10 cellular contexts compared by ENCODE assay signal in the genomic region with DNA sequence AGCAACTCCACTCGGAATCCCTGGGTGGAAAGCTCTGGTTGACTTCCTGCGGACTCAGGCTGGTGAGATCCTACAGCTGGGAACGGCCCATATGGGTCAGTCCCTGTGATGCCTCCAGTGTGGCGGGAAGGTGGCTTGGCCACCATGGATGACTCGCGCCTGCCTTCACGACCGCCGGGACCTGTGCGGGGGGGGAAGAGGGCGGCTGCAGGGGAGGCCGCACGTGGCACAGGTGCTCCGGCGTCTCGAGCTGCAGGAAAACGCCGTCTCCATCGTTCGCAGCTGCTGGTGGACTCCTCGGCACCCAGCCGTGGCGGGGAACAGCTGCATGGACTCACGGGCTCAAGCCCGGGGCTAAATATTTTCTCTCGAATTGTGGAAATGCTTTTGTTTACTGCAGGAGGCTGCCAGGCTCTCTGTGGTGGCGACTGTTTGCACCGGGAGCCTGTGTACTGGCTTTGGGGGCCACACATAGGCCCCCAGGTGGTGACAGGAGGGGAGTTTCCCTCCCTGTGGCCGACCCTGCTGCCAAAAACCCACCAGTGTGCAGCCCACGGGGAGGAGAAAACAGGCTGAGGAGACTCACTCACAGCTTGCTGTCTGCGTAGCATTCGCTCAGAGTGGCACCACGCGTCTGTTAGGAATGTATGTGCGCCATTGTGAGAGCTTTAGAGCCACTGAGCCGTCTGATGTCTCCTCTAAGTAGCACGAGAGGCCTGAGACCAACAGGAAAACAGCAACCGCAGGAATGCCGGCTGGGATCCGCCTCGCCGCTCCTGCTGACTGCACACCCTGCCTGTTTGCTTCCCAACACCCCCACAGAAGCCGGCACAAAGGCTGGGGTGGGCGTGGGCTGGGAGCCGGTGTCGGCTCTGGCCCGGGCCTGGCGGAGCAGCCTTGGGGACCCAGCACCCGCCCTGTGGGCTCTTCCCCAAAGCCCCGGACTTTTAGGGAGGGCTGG.
DNase-seq lines count a peak whose midpoint lies in the region; ATAC-seq and TF ChIP-seq lines count a peak whose summit lies in the region.
"Had no signal": no experiment of that assay in that cellular context is flagged by ENCODE, and none has a peak within 500 bp of the region (broad histone marks: within the 10 kb centered on the region; RNA-seq: fewer than 3 reads in every experiment).

No MANE protein-coding gene starts in this region.

- H3K9me3 Mint-ChIP-seq in activated CD8-positive, alpha-beta T cell treated with anti-CD3 and anti-CD28 coated beads for 36 hours: no peaks in the 10 kb centered on the region
- no peaks in the 10 kb centered on the region for H3K9me3 Mint-ChIP-seq in activated CD8-positive, alpha-beta T cell treated with anti-CD3 and anti-CD28 coated beads, Interleukin-2, amount 10 ng/mL, durations not matched to agents 7 days and 5 days (ENCODE audit: insufficient read depth)
- H3K9me3 Mint-ChIP-seq: CD4-positive, CD25-positive, alpha-beta regulatory T cell had no signal

- TF ChIP-seq CTCF in activated CD8-positive, alpha-beta T cell treated with anti-CD3 and anti-CD28 coated beads for 36 hours (IDR thresholded peaks at IDR 0.05): no peak
- TF ChIP-seq CTCF in thyroid gland (IDR thresholded peaks at IDR 0.05): no peak

- H3K27me3 Mint-ChIP-seq in activated CD8-positive, alpha-beta T cell treated with anti-CD3 and anti-CD28 coated beads for 36 hours: no peaks in the 10 kb centered on the region
- no peaks in the 10 kb centered on the region for H3K27me3 Mint-ChIP-seq in activated CD8-positive, alpha-beta T cell treated with anti-CD3 and anti-CD28 coated beads, Interleukin-2, amount 10 ng/mL, durations not matched to agents 7 days and 5 days (ENCODE audit: low read depth)
- H3K27me3 Mint-ChIP-seq: CD4-positive, CD25-positive, alpha-beta regulatory T cell had no signal

- no peak overlapping the region for H3K4me3 Mint-ChIP-seq in activated CD8-positive, alpha-beta T cell treated with anti-CD3 and anti-CD28 coated beads for 36 hours
- H3K4me3 Mint-ChIP-seq in activated CD8-positive, alpha-beta T cell treated with anti-CD3 and anti-CD28 coated beads, Interleukin-2, amount 10 ng/mL, durations not matched to agents 7 days and 5 days: no peak overlapping the region
- H3K4me3 Mint-ChIP-seq: CD4-positive, CD25-positive, alpha-beta regulatory T cell had no signal

- no peak for ATAC-seq in activated CD8-positive, alpha-beta T cell treated with anti-CD3 and anti-CD28 coated beads for 36 hours
- ATAC-seq in activated CD8-positive, alpha-beta T cell treated with anti-CD3 and anti-CD28 coated beads, Interleukin-2, amount 10 ng/mL, durations not matched to agents 7 days and 5 days: no peak
- ATAC-seq: HCT116 had no signal

- peak; percentile 1 for DNase-seq in activated CD8-positive, alpha-beta T cell treated with anti-CD3 and anti-CD28 coated beads for 36 hours
- no peak for DNase-seq in activated CD8-positive, alpha-beta T cell treated with anti-CD3 and anti-CD28 coated beads, Interleukin-2, amount 10 ng/mL, durations not matched to agents 7 days and 5 days
- peak; percentile 96 for DNase-seq in adipocyte (ENCODE audit: low read depth)
- peak; percentile 79 for DNase-seq in iPS-NIHi11 (ENCODE audit: low spot score)
- peak; percentile 46 to 52 for DNase-seq in thyroid gland
- DNase-seq in anterior cingulate cortex (lab: John Stamatoyannopoulos, UW): no peak
- no peak for DNase-seq in medulla oblongata (ENCODE audit: extremely low spot score)
- DNase-seq in mesenteric fat pad (ENCODE audit: low spot score): no peak
- DNase-seq: CD4-positive, CD25-positive, alpha-beta regulatory T cell had no signal

- CTCF ChIA-PET in activated CD8-positive, alpha-beta T cell treated with anti-CD3 and anti-CD28 coated beads for 36 hours (lab: Charles Lee): interaction anchor here (1.2 kb wide), 1 partner anchor 106 kb away, joined by 3 read pairs; no protein-coding TSS in a partner anchor
- CTCF ChIA-PET in activated CD8-positive, alpha-beta T cell treated with anti-CD3 and anti-CD28 coated beads, Interleukin-2, amount 10 ng/mL, durations not matched to agents 7 days and 5 days (lab: Charles Lee): no interaction called here

- 60 to 78% methylated on average over 22 to 39 of the region's 50 CpGs for WGBS in thyroid gland, 2 donors

- H3K36me3 Mint-ChIP-seq in activated CD8-positive, alpha-beta T cell treated with anti-CD3 and anti-CD28 coated beads for 36 hours (ENCODE audit: low read depth): peaks cover 8% of the 10 kb centered on the region
- no peaks in the 10 kb centered on the region for H3K36me3 Mint-ChIP-seq in activated CD8-positive, alpha-beta T cell treated with anti-CD3 and anti-CD28 coated beads, Interleukin-2, amount 10 ng/mL, durations not matched to agents 7 days and 5 days (ENCODE audit: low read depth)

- H3K36me3 ChIP-seq in adipocyte (ENCODE audit: control insufficient read depth, insufficient read depth, low read length, severe bottlenecking) (no peaks in the 10 kb centered on the region), thyroid gland (no peaks in the 10 kb centered on the region)

- peak overlapping the region; percentile 27 for H3K9ac ChIP-seq in adipocyte (ENCODE audit: low read length)

- POLR2A ChIA-PET in activated CD8-positive, alpha-beta T cell treated with anti-CD3 and anti-CD28 coated beads for 36 hours (lab: Charles Lee): no interaction called here
- POLR2A ChIA-PET in activated CD8-positive, alpha-beta T cell treated with anti-CD3 and anti-CD28 coated beads, Interleukin-2, amount 10 ng/mL, durations not matched to agents 7 days and 5 days (lab: Charles Lee): no interaction called here

- H3K9me3 ChIP-seq in adipocyte (ENCODE audit: control insufficient read depth, low read length) (no peaks in the 10 kb centered on the region), thyroid gland (no peaks in the 10 kb centered on the region)

- intact Hi-C loops in activated CD8-positive, alpha-beta T cell treated with anti-CD3 and anti-CD28 coated beads for 36 hours (cut with micrococcal nuclease): no loop called here
- intact Hi-C loops in thyroid gland (cut with DNase I): no loop called here

- peaks cover 18% of the 10 kb centered on the region for H3K4me1 ChIP-seq in adipocyte (ENCODE audit: control insufficient read depth, insufficient read depth, low read length)
- peaks cover 0 to 5% of the 10 kb centered on the region in 2 donors for H3K4me1 ChIP-seq in thyroid gland

- no peaks in the 10 kb centered on the region for H3K4me1 Mint-ChIP-seq in activated CD8-positive, alpha-beta T cell treated with anti-CD3 and anti-CD28 coated beads for 36 hours (ENCODE audit: low read depth)
- H3K4me1 Mint-ChIP-seq in activated CD8-positive, alpha-beta T cell treated with anti-CD3 and anti-CD28 coated beads, Interleukin-2, amount 10 ng/mL, durations not matched to agents 7 days and 5 days (ENCODE audit: low read depth): no peaks in the 10 kb centered on the region

- H3K4me3 ChIP-seq in adipocyte (ENCODE audit: low read length) (peak overlapping the region; percentile 60), thyroid gland (replicated peaks in 1 of 3) (no peak overlapping the region)

- no peak for TF ChIP-seq POLR2A in thyroid gland (IDR thresholded peaks at IDR 0.05)

- no peak overlapping the region for H3K27ac ChIP-seq in thyroid gland

- no peak overlapping the region for H3K27ac Mint-ChIP-seq in activated CD8-positive, alpha-beta T cell treated with anti-CD3 and anti-CD28 coated beads for 36 hours
- no peak overlapping the region for H3K27ac Mint-ChIP-seq in activated CD8-positive, alpha-beta T cell treated with anti-CD3 and anti-CD28 coated beads, Interleukin-2, amount 10 ng/mL, durations not matched to agents 7 days and 5 days

- H3K27me3 ChIP-seq in adipocyte (replicated peaks; ENCODE audit: control insufficient read depth, insufficient read depth, low read length) (no peaks in the 10 kb centered on the region), thyroid gland (no peaks in the 10 kb centered on the region)

Comparison
In these comparisons a context has a peak if more than half of its experiments do, and no peak if none do; other contexts are left out.
1. DNase-seq: peak in activated CD8-positive, alpha-beta T cell treated with anti-CD3 and anti-CD28 coated beads for 36 hours (single experiment), adipocyte (single experiment), iPS-NIHi11 (single experiment) and thyroid gland (2 of 2); none in activated CD8-positive, alpha-beta T cell treated with anti-CD3 and anti-CD28 coated beads, Interleukin-2, amount 10 ng/mL, durations not matched to agents 7 days and 5 days (single experiment), anterior cingulate cortex (0 of 58), medulla oblongata (single experiment) and mesenteric fat pad (single experiment).